In genomic region chr1:185338719-185339622, GRCh38 we compare ENCODE assay signal across 8 cellular contexts. TPM values are rescaled to one million over a fixed set of nuclear protein-coding genes. Genes with fewer than 3 reads are reported as not detected.
A peak's percentile ranks its signal among the peaks of the same experiment; 100 is the strongest.
DNase-seq lines count a peak whose midpoint lies in the region; ATAC-seq and TF ChIP-seq lines count a peak whose summit lies in the region.

No MANE protein-coding gene starts in this region.

- H3K9me3 Mint-ChIP-seq in T-cell (no peaks in the 10 kb centered on the region), mesothelial cell of epicardium (no peaks in the 10 kb centered on the region)

- H3K27me3 Mint-ChIP-seq in T-cell (no peaks in the 10 kb centered on the region), mesothelial cell of epicardium (ENCODE audit: low read depth) (no peaks in the 10 kb centered on the region)

- POLR2A ChIA-PET in T-cell (lab: Charles Lee) = interaction anchor here in 1 of 2 donors (1.0 to 3.2 kb wide), 4 partner anchors 21 to 228 kb away, joined by 3 to 23 read pairs (median 5); partner anchors contain the start of gene IVNS1ABP

- H3K36me3 Mint-ChIP-seq in T-cell (no peaks in the 10 kb centered on the region), mesothelial cell of epicardium (no peaks in the 10 kb centered on the region)

- intact Hi-C loops in left cardiac atrium (cut with DNase I) = no loop called here

- H3K4me3 Mint-ChIP-seq in T-cell (peak overlapping the region in 2 of 3 donors; percentile 3 to 63), mesothelial cell of epicardium (no peak overlapping the region)

- H3K27ac Mint-ChIP-seq in T-cell = peak overlapping the region; percentile 87 to 91
- no peak overlapping the region for H3K27ac Mint-ChIP-seq in mesothelial cell of epicardium

- no peak for TF ChIP-seq CTCF in mesothelial cell of epicardium (IDR thresholded peaks at IDR 0.05; ENCODE audit: unreplicated experiment)

- CTCF ChIA-PET in T-cell (lab: Charles Lee) = interaction anchor here (0.6 to 1.4 kb wide), 6 partner anchors 21 to 331 kb away, joined by 3 to 9 read pairs (median 5); partner anchors contain the start of gene IVNS1ABP (in 1 of the 2)

- ATAC-seq in GM18909 (IDR thresholded peaks at IDR 0.05; ENCODE audit: poor library complexity, unreplicated experiment) = peak; percentile 98
- peak; percentile 94 for ATAC-seq in HG03064 (IDR thresholded peaks at IDR 0.05; ENCODE audit: low read depth, unreplicated experiment)
- ATAC-seq in T-cell (replicated peaks in 1 of 4) = peak; percentile 90 to 96 (median 92)
- peak; percentile 65 to 83 for ATAC-seq in left cardiac atrium

- peak; percentile 67 for DNase-seq in Ammon's horn (ENCODE audit: low spot score)
- peak in 33 of 34 experiments; percentile 6 to 61 (median 34) for DNase-seq in T-cell
- DNase-seq in left cardiac atrium = peak; percentile 32
- no peak for DNase-seq in NCI-H1694 treated with DMSO at 0.1 percent for 48 hours (lab: John Stamatoyannopoulos, UW)
- DNase-seq in NCI-H524 (lab: John Stamatoyannopoulos, UW) = no peak
- no peak for DNase-seq in mesothelial cell of epicardium (ENCODE audit: low spot score in 2 of 2, unreplicated experiment in 2 of 2)

- peaks cover 35 to 39% (median 39%) of the 10 kb centered on the region in 3 donors for H3K4me1 Mint-ChIP-seq in T-cell
- peaks cover 10% of the 10 kb centered on the region for H3K4me1 Mint-ChIP-seq in mesothelial cell of epicardium

RNA-seq across cellular contexts. Expression of gene IVNS1ABP, which starts 21.9 kb away (rescaled TPM):
- 100 to 1,000 TPM; 125 to 292 (median 136) TPM for total RNA-seq in T-cell
- total RNA-seq in left cardiac atrium = 10 to 100 TPM; 33.2 to 33.3 TPM
- 162 to 167 TPM (median 166 TPM) in 3 replicates for total RNA-seq in mesothelial cell of epicardium

Comparison
In these comparisons a context has a peak if more than half of its experiments do, and no peak if none do; other contexts are left out.
1. DNase-seq: peak in Ammon's horn (single experiment), T-cell (33 of 34) and left cardiac atrium (single experiment); none in NCI-H1694 treated with DMSO at 0.1 percent for 48 hours (single experiment), NCI-H524 (0 of 2) and mesothelial cell of epicardium (0 of 2).
2. Peak in every context shown above with its lines, with median percentiles within 50 percentile points of each other: ATAC-seq.